Comparison of ENCODE assay signal across 1 cellular context in genomic region chr11:85170184-85170583, GRCh38.
TF ChIP-seq lines count a peak whose summit lies in the region.

No MANE protein-coding gene starts in this region.

TF ChIP-seq in GM23338, 12 proteins besides CTCF, POLR2A, EP300 and RAD21 (continued from another document):
- TF ChIP-seq ZNF462 (CRISPR knock-in tag; IDR thresholded peaks at IDR 0.05) (no peak), CREB1 (CRISPR knock-in tag; IDR thresholded peaks at IDR 0.05; ENCODE audit: low read depth) (no peak)
